ENCODE assay signal across 25 cellular contexts in genomic region chr15:49066374-49066773, GRCh38. TPM values are rescaled to one million over a fixed set of nuclear protein-coding genes. Genes with fewer than 3 reads are reported as not detected.
A peak's percentile ranks its signal among the peaks of the same experiment; 100 is the strongest.
DNase-seq lines count a peak whose midpoint lies in the region; ATAC-seq, FAIRE-seq and TF ChIP-seq lines count a peak whose summit lies in the region.
"Had no signal": no experiment of that assay in that cellular context is flagged by ENCODE, and none has a peak within 500 bp of the region (broad histone marks: within the 10 kb centered on the region; RNA-seq: fewer than 3 reads in every experiment).

No MANE protein-coding gene starts in this region.

- H4K91ac ChIP-seq in H9 (ENCODE audit: insufficient read length, low read depth, low read length), result no peak overlapping the region

- H2BK5ac ChIP-seq in H9 (ENCODE audit: insufficient read length, low read length), result no peak overlapping the region

- TF ChIP-seq CTCF in GM23338 (conservative IDR thresholded peaks at IDR 0.05; ENCODE audit: low read depth in 2 of 2), result no peak
- TF ChIP-seq CTCF in H9 (conservative IDR thresholded peaks at IDR 0.05), result no peak
- TF ChIP-seq CTCF in K562 (IDR thresholded peaks at IDR 0.05 in 2 of 3, conservative IDR thresholded peaks at IDR 0.05 in 1 of 3; ENCODE audit: insufficient read depth in 2 of 3, low read depth in 1 of 3, low read length in 3 of 3), result no peak

- H3K9me2 ChIP-seq in GM23338 (ENCODE audit: insufficient read depth), result 0 out of 2 replicates have a peak, but pooled peaks cover 8% of the 10 kb centered on the region

- no peak overlapping the region for H2AK5ac ChIP-seq in H9 (ENCODE audit: insufficient read length, low read length)

- H3K4me1 Mint-ChIP-seq in GM23338, result peaks cover 13% of the 10 kb centered on the region; the same call in 2 of the 3 replicates
- H3K4me1 Mint-ChIP-seq in H9, result peaks cover 11 to 13% of the 10 kb centered on the region in 2 experiments
- H3K4me1 Mint-ChIP-seq in stimulated activated naive B cell treated with anti-CD40 and anti-IgM and Interleukin-4, amounts not matched to agents 10 μg/mL and 1 μg/mL and 100 μg/mL, for 72 hours, result no peaks in the 10 kb centered on the region
- H3K4me1 Mint-ChIP-seq: CD4-positive, CD25-positive, alpha-beta regulatory T cell; CD8-positive, alpha-beta memory T cell; IgD-negative memory B cell had no signal

- in situ Hi-C loops in K562 (cut with MboI), result no loop called here

- H3K9me3 ChIP-seq in H9 (ENCODE audit: control insufficient read depth, low read depth, low read length) (no peaks in the 10 kb centered on the region), K562 (replicated peaks; ENCODE audit: control insufficient read depth, insufficient read depth, low read depth, low read length) (no peaks in the 10 kb centered on the region)
- H3K9me3 ChIP-seq: BE2C had no signal

- no CpG with 5 or more reads among the region's 2 CpGs for WGBS in H9 (ENCODE audit: extremely low coverage, insufficient read length, low lambda C conversion rate)
- 20% methylated on average over 2 of the region's 2 CpGs for WGBS in K562 (ENCODE audit: insufficient coverage, low coverage, missing lambda C conversion rate)

- H4K20me1 ChIP-seq in GM23338 (replicated peaks; ENCODE audit: insufficient read depth) (no peaks in the 10 kb centered on the region), H9 (ENCODE audit: control insufficient read depth, insufficient read depth, insufficient read length) (no peaks in the 10 kb centered on the region), K562 (replicated peaks; ENCODE audit: control insufficient read depth, insufficient read depth, low read length) (no peaks in the 10 kb centered on the region)

- H3K79me2 ChIP-seq in GM23338 (replicated peaks; ENCODE audit: insufficient read depth), result no peaks in the 10 kb centered on the region
- no peaks in the 10 kb centered on the region for H3K79me2 ChIP-seq in H9 (ENCODE audit: insufficient read depth, low read length)
- H3K79me2 ChIP-seq in K562 (ENCODE audit: control insufficient read depth, insufficient read depth, low read length), result no peaks in the 10 kb centered on the region

- H2BK12ac ChIP-seq in H9 (ENCODE audit: insufficient read length, low read depth, low read length), result no peak overlapping the region

- H3K56ac ChIP-seq in H9 (ENCODE audit: insufficient read length, low read depth, low read length), result no peak overlapping the region

- POLR2A ChIA-PET in K562 (lab: Yijun Ruan, JAX), result interaction anchor here (0.7 kb wide), 1 partner anchor 456 kb away, joined by 5 read pairs; no protein-coding TSS in a partner anchor

- H3K4me2 ChIP-seq in GM23338 (peak overlapping the region; percentile 58), H9 (ENCODE audit: insufficient read depth, insufficient read length, low read length) (no peak overlapping the region), K562 (ENCODE audit: insufficient read depth, low read length) (no peak overlapping the region)

- ATAC-seq in GM23338 (peak; percentile 20), K562 (no peak), HG02870 (IDR thresholded peaks at IDR 0.05; ENCODE audit: unreplicated experiment) (no peak)
- ATAC-seq in stimulated activated naive B cell treated with anti-CD40 and anti-IgM and Interleukin-4, amounts not matched to agents 10 μg/mL and 1 μg/mL and 100 μg/mL, for 72 hours (replicated peaks), result no peak

- H3K9me1 ChIP-seq in K562 (ENCODE audit: control insufficient read depth, insufficient read depth, low read length), result no peaks in the 10 kb centered on the region

- H3K4me3 Mint-ChIP-seq in GM23338 (no peak overlapping the region), H9 (no peak overlapping the region)
- H3K4me3 Mint-ChIP-seq in stimulated activated naive B cell treated with anti-CD40 and anti-IgM and Interleukin-4, amounts not matched to agents 10 μg/mL and 1 μg/mL and 100 μg/mL, for 72 hours, result no peak overlapping the region
- H3K4me3 Mint-ChIP-seq: CD4-positive, CD25-positive, alpha-beta regulatory T cell; CD8-positive, alpha-beta memory T cell; IgD-negative memory B cell had no signal

- H3K4me3 ChIP-seq in GM23338 (no peak overlapping the region), K562 (no peak overlapping the region)
- H3K4me3 ChIP-seq: GM23248 had no signal

- no TSS peak for BruUV-seq in K562 (replicated peaks; lab: Mats Ljungman, UMichigan)

- no peak for TF ChIP-seq RAD21 in K562 (CRISPR knock-in tag; conservative IDR thresholded peaks at IDR 0.05 in 1 of 2, IDR thresholded peaks at IDR 0.05 in 1 of 2)

- no peak overlapping the region for H3K14ac ChIP-seq in H9 (ENCODE audit: insufficient read depth, low read length)

- TF ChIP-seq POLR2A in K562 (conservative IDR thresholded peaks at IDR 0.05), result no peak

- H2BK120ac ChIP-seq in H9 (ENCODE audit: low read depth, low read length, poor library complexity, severe bottlenecking), result peak overlapping the region; percentile 57

- DNase-seq in GM23338 (ENCODE audit: low spot score), result peak; percentile 43
- no peak for DNase-seq in H9
- no peak for DNase-seq in K562 (ENCODE audit: extremely low read depth in 1 of 4, low spot score in 3 of 4)
- DNase-seq in stimulated activated naive B cell treated with anti-CD40 and anti-IgM and Interleukin-4, amounts not matched to agents 10 μg/mL and 1 μg/mL and 100 μg/mL, for 72 hours, result no peak
- no peak for DNase-seq in central memory CD4-positive, alpha-beta T cell
- DNase-seq: ACHN; BE2C; C1 segment of cervical spinal cord; CD4-positive, CD25-positive, alpha-beta regulatory T cell; CD8-positive, alpha-beta memory T cell; COR-L47; DMS 273 treated with DMSO at 0.1 percent for 48 hours; DMS53; DND-41; EL; GM23248; HCEC 1CT; KG1 had no signal

- H2BK20ac ChIP-seq in H9 (ENCODE audit: low read depth, low read length, poor library complexity, severe bottlenecking), result no peak overlapping the region

- no peak for FAIRE-seq in K562 (lab: Jason Lieb, UNC)
- FAIRE-seq: A204.1, G401.6, GM12891, GM19239 had no signal

- no peak for TF ChIP-seq EP300 in K562 (IDR thresholded peaks at IDR 0.05; ENCODE audit: low read length)

- no peak overlapping the region for H4K8ac ChIP-seq in H9 (replicated peaks; ENCODE audit: insufficient read length, low read depth, low read length)

- H3K36me3 ChIP-seq in GM23338 (ENCODE audit: insufficient read depth) (no peaks in the 10 kb centered on the region), K562 (ENCODE audit: control insufficient read depth, insufficient read depth, low read length) (no peaks in the 10 kb centered on the region)
- H3K36me3 ChIP-seq: BE2C had no signal

- H3F3A ChIP-seq in GM23338 (replicated peaks; ENCODE audit: low read depth), result no peaks in the 10 kb centered on the region

- no peak overlapping the region for H2BK15ac ChIP-seq in H9 (ENCODE audit: low read depth, low read length)

- peaks cover 2% of the 10 kb centered on the region for H3K27me3 Mint-ChIP-seq in GM23338 (ENCODE audit: insufficient read depth, low read depth, poor library complexity)
- peaks cover under 1% of the 10 kb centered on the region for H3K27me3 Mint-ChIP-seq in H9 (ENCODE audit: low read depth)
- H3K27me3 Mint-ChIP-seq in stimulated activated naive B cell treated with anti-CD40 and anti-IgM and Interleukin-4, amounts not matched to agents 10 μg/mL and 1 μg/mL and 100 μg/mL, for 72 hours, result peaks cover 21% of the 10 kb centered on the region in 2 donors

- intact Hi-C loops in K562 (cut with micrococcal nuclease), result no loop called here

- H4K5ac ChIP-seq in H9 (ENCODE audit: insufficient read length, low read depth, low read length), result no peak overlapping the region

- H3K4ac ChIP-seq in H9 (ENCODE audit: low read depth, low read length), result no peak overlapping the region

- H3K36me3 Mint-ChIP-seq in GM23338 (ENCODE audit: low read depth), result no peaks in the 10 kb centered on the region
- no peaks in the 10 kb centered on the region; a peak in 1 of 7 replicates for H3K36me3 Mint-ChIP-seq in H9 (ENCODE audit: insufficient read depth in 1 of 3, low read depth in 3 of 3)
- no peaks in the 10 kb centered on the region for H3K36me3 Mint-ChIP-seq in stimulated activated naive B cell treated with anti-CD40 and anti-IgM and Interleukin-4, amounts not matched to agents 10 μg/mL and 1 μg/mL and 100 μg/mL, for 72 hours
- H3K36me3 Mint-ChIP-seq: CD4-positive, CD25-positive, alpha-beta regulatory T cell; IgD-negative memory B cell had no signal

- H3K27ac Mint-ChIP-seq in GM23338, result no peak overlapping the region
- H3K27ac Mint-ChIP-seq in H9, result peak overlapping the region in 1 of 3 experiments; percentile 55; a peak in 1 of 7 replicates
- H3K27ac Mint-ChIP-seq in stimulated activated naive B cell treated with anti-CD40 and anti-IgM and Interleukin-4, amounts not matched to agents 10 μg/mL and 1 μg/mL and 100 μg/mL, for 72 hours, result no peak overlapping the region
- H3K27ac Mint-ChIP-seq: CD4-positive, CD25-positive, alpha-beta regulatory T cell; CD8-positive, alpha-beta memory T cell; IgD-negative memory B cell had no signal

- H3K27ac ChIP-seq in GM23338 (ENCODE audit: low read depth) (no peak overlapping the region), H9 (ENCODE audit: insufficient read length, low read depth, low read length) (no peak overlapping the region), K562 (ENCODE audit: extremely low read depth, low read depth, low read length) (no peak overlapping the region)
- H3K27ac ChIP-seq: GM23248, HL-60 had no signal

- peaks cover 4% of the 10 kb centered on the region; the same call in 1 of the 3 replicates for H3K9me3 Mint-ChIP-seq in GM23338
- no peaks in the 10 kb centered on the region for H3K9me3 Mint-ChIP-seq in H9
- H3K9me3 Mint-ChIP-seq in stimulated activated naive B cell treated with anti-CD40 and anti-IgM and Interleukin-4, amounts not matched to agents 10 μg/mL and 1 μg/mL and 100 μg/mL, for 72 hours, result peaks cover 0 to 1% of the 10 kb centered on the region in 2 donors
- H3K9me3 Mint-ChIP-seq: IgD-negative memory B cell had no signal

- H3K9ac ChIP-seq in H9 (ENCODE audit: extremely low read depth, insufficient read length, low read length), result no peak overlapping the region
- H3K9ac ChIP-seq in K562 (ENCODE audit: insufficient read depth in 1 of 2, low read depth in 2 of 2, low read length in 2 of 2), result no peak overlapping the region
- H3K9ac ChIP-seq: GM23248 had no signal

- H3K4me1 ChIP-seq in GM23338 (ENCODE audit: insufficient read depth) (peaks cover 27% of the 10 kb centered on the region), H9 (ENCODE audit: insufficient read depth, low read length) (no peaks in the 10 kb centered on the region; the same call in 1 of the 2 replicates), K562 (replicated peaks in 1 of 2; ENCODE audit: control insufficient read depth in 2 of 2, insufficient read depth in 2 of 2, low read length in 2 of 2) (peaks cover 8 to 9% of the 10 kb centered on the region in 2 experiments; a peak in 4 of 5 replicates)

- H2AFZ ChIP-seq in GM23338 (peak overlapping the region; percentile 1; the same call in 1 of the 2 replicates), H9 (ENCODE audit: low read length) (no peak overlapping the region), K562 (ENCODE audit: low read depth, low read length) (no peak overlapping the region)
- H2AFZ ChIP-seq: GM23248 had no signal

- no peaks in the 10 kb centered on the region for H3K79me1 ChIP-seq in H9 (ENCODE audit: insufficient read depth, low read depth, low read length, poor library complexity, severe bottlenecking)

- H3K23me2 ChIP-seq in H9 (ENCODE audit: insufficient read length, low read depth, low read length, poor library complexity, severe bottlenecking), result no peaks in the 10 kb centered on the region

- no peak overlapping the region for H3T11ph ChIP-seq in H9 (ENCODE audit: low read length)

- CTCF ChIA-PET in K562 (lab: Yijun Ruan, JAX; ENCODE audit: low intra/inter-chr PET ratio), result no interaction called here

- H3K27me3 ChIP-seq in GM23338 (ENCODE audit: insufficient read depth) (no peaks in the 10 kb centered on the region), H9 (ENCODE audit: insufficient read depth, low read length) (no peaks in the 10 kb centered on the region), K562 (ENCODE audit: control insufficient read depth in 2 of 2, insufficient read depth in 2 of 2, low read length in 2 of 2) (peaks cover 4 to 18% of the 10 kb centered on the region in 2 experiments; a peak in 4 of 5 replicates)

- no peak overlapping the region for H3K23ac ChIP-seq in H9 (ENCODE audit: insufficient read length, low read depth, low read length)

- H3K18ac ChIP-seq in H9 (ENCODE audit: insufficient read length, low read depth, low read length), result no peak overlapping the region

RNA-seq across cellular contexts. Expression of gene SECISBP2L, which starts 20.1 kb away (rescaled TPM):
- total RNA-seq in GM23338 (2014; rRNA removed; shearing (Covaris generic)), result 18.6 and 18.9 TPM in 2 replicates
- polyA plus RNA-seq in GM23338 (2016; fragmentation: Nextera tagmentation; extraction: Ambion mirVana) (20.2 and 28.3 TPM in 2 replicates), K562 (2011; rRNA removed) (12.0 and 13.0 TPM in 2 replicates), K562 (2014; fragmentation: Illumina TruSeq; extraction: Trizol) (6.4 and 7.6 TPM in 2 replicates), K562 (2014; fragmentation: Nextera tagmentation; extraction: Ambion mirVana) (1 to 10 TPM in 1 of 2 experiments, under 1 TPM in 1; 0.55 to 1.1 TPM), K562 (2014; rRNA removed) (5.1 and 5.4 TPM in 2 replicates)
- total RNA-seq in H9 (2021) (23.6 and 24.7 TPM in 2 replicates), K562 (2014; rRNA removed) (9.5 and 14.1 TPM in 2 replicates), K562 (2014; rRNA removed; fragmentation: Illumina TruSeq; extraction: Trizol) (11.8 and 13.5 TPM in 2 replicates), K562 (2015; rRNA removed; fragmentation: Illumina TruSeq; extraction: Trizol) (10.4 and 12.1 TPM in 2 replicates), K562 (2021) (10.4 and 11.5 TPM in 2 replicates)
- 31.4 and 68.3 TPM in 2 replicates for total RNA-seq in K562 (2011; cell fraction: chromatin; rRNA removed; ENCODE audit: low replicate concordance)
- 7.0 and 12.6 TPM in 2 replicates for total RNA-seq in K562 (2011; cell fraction: nucleolus; rRNA removed)
- total RNA-seq in K562 (2011; cell fraction: nucleoplasm; rRNA removed), result 19.9 and 21.0 TPM in 2 replicates
- polyA plus RNA-seq in K562 (2011; cell fraction: cytosol; rRNA removed), result 5.9 and 6.3 TPM in 2 replicates
- polyA plus RNA-seq in K562 (2011; cell fraction: nucleus; rRNA removed), result 12.6 and 13.0 TPM in 2 replicates
- 5.9 TPM in 2 replicates for polyA plus RNA-seq in K562 (2012)
- polyA minus RNA-seq in K562 (2011; rRNA and poly(A)+ RNA removed), result 20.5 and 27.6 TPM in 2 replicates
- polyA minus RNA-seq in K562 (2011; cell fraction: cytosol; rRNA and poly(A)+ RNA removed), result 6.0 and 8.6 TPM in 2 replicates
- polyA minus RNA-seq in K562 (2011; cell fraction: nucleus; rRNA and poly(A)+ RNA removed), result 12.5 and 29.1 TPM in 2 replicates
